20 cellular contexts compared by ENCODE assay signal in genomic region chr5:170655476-170655875, GRCh38.
A peak's percentile ranks its signal among the peaks of the same experiment; 100 is the strongest.
DNase-seq lines count a peak whose midpoint lies in the region; ATAC-seq lines count a peak whose summit lies in the region.
"Had no signal": no experiment of that assay in that cellular context is flagged by ENCODE, and none has a peak within 500 bp of the region (broad histone marks: within the 10 kb centered on the region; RNA-seq: fewer than 3 reads in every experiment).

No MANE protein-coding gene starts in this region.

- no peaks in the 10 kb centered on the region for H3K36me3 ChIP-seq in SJCRH30
- H3K36me3 ChIP-seq: BE2C, HAP-1 had no signal

- DNase-seq in SJCRH30: no peak
- DNase-seq in stimulated activated CD4-positive, alpha-beta T cell treated with anti-CD3 and anti-CD28 coated beads, Interleukin-15, amount 100 ng/mL, for 24 hours: no peak
- no peak for DNase-seq in stimulated activated naive CD4-positive, alpha-beta T cell (lab: John Stamatoyannopoulos, UW)
- no peak for DNase-seq in NCI-H1930 (lab: John Stamatoyannopoulos, UW)
- DNase-seq: BE2C; C1 segment of cervical spinal cord; CD4-positive, CD25-positive, alpha-beta regulatory T cell; CD8-positive, alpha-beta memory T cell; COR-L47; DMS 273 treated with DMSO at 0.1 percent for 48 hours; DMS53; DND-41; EL; GM23248 had no signal

- H3K4me3 ChIP-seq in SJCRH30: no peak overlapping the region
- H3K4me3 ChIP-seq: GM23248, HAP-1 had no signal

- H3K9me3 ChIP-seq in SJCRH30 (replicated peaks): no peaks in the 10 kb centered on the region
- H3K9me3 ChIP-seq: BE2C, HAP-1 had no signal

- H3K27ac ChIP-seq in SJCRH30: peak overlapping the region; percentile 39; the same call in 1 of the 2 replicates
- H3K27ac ChIP-seq: GM23248, HL-60, KMS-11 had no signal

- no peaks in the 10 kb centered on the region for H3K9me3 Mint-ChIP-seq in stimulated activated memory B cell treated with anti-CD40 and anti-IgM and Interleukin-4, amounts not matched to agents 10 μg/mL and 1 μg/mL and 100 μg/mL, for 72 hours
- H3K9me3 Mint-ChIP-seq: CD4-positive, CD25-positive, alpha-beta regulatory T cell; CD8-positive, alpha-beta memory T cell had no signal

- no peaks in the 10 kb centered on the region for H3K4me1 Mint-ChIP-seq in stimulated activated memory B cell treated with anti-CD40 and anti-IgM and Interleukin-4, amounts not matched to agents 10 μg/mL and 1 μg/mL and 100 μg/mL, for 72 hours
- H3K4me1 Mint-ChIP-seq: CD4-positive, CD25-positive, alpha-beta regulatory T cell; CD8-positive, alpha-beta memory T cell had no signal

- H3K27me3 Mint-ChIP-seq in stimulated activated memory B cell treated with anti-CD40 and anti-IgM and Interleukin-4, amounts not matched to agents 10 μg/mL and 1 μg/mL and 100 μg/mL, for 72 hours: peaks cover 15% of the 10 kb centered on the region

- H3K4me1 ChIP-seq in SJCRH30: peaks cover 8% of the 10 kb centered on the region; the same call in 1 of the 2 replicates
- H3K4me1 ChIP-seq: BE2C, HAP-1 had no signal

- H3K27ac Mint-ChIP-seq in stimulated activated memory B cell treated with anti-CD40 and anti-IgM and Interleukin-4, amounts not matched to agents 10 μg/mL and 1 μg/mL and 100 μg/mL, for 72 hours: no peak overlapping the region
- H3K27ac Mint-ChIP-seq: CD4-positive, CD25-positive, alpha-beta regulatory T cell; CD8-positive, alpha-beta memory T cell had no signal

- no peaks in the 10 kb centered on the region for H3K36me3 Mint-ChIP-seq in stimulated activated memory B cell treated with anti-CD40 and anti-IgM and Interleukin-4, amounts not matched to agents 10 μg/mL and 1 μg/mL and 100 μg/mL, for 72 hours
- H3K36me3 Mint-ChIP-seq: CD4-positive, CD25-positive, alpha-beta regulatory T cell; CD8-positive, alpha-beta memory T cell had no signal

- H3K27me3 ChIP-seq in SJCRH30: no peaks in the 10 kb centered on the region
- H3K27me3 ChIP-seq: BE2C had no signal

- peak; percentile 35 for ATAC-seq in GM18868 (IDR thresholded peaks at IDR 0.05; ENCODE audit: unreplicated experiment)
- peak; percentile 64 for ATAC-seq in HG02759 (IDR thresholded peaks at IDR 0.05; ENCODE audit: unreplicated experiment)
- ATAC-seq in stimulated activated memory B cell treated with anti-CD40 and anti-IgM and Interleukin-4, amounts not matched to agents 10 μg/mL and 1 μg/mL and 100 μg/mL, for 72 hours: peak; percentile 74

- H3K4me3 Mint-ChIP-seq in stimulated activated memory B cell treated with anti-CD40 and anti-IgM and Interleukin-4, amounts not matched to agents 10 μg/mL and 1 μg/mL and 100 μg/mL, for 72 hours: no peak overlapping the region
- H3K4me3 Mint-ChIP-seq: CD4-positive, CD25-positive, alpha-beta regulatory T cell; CD8-positive, alpha-beta memory T cell had no signal
